ENCODE assay signal across 8 cellular contexts in genomic region chr7:149771199-149771636, GRCh38. TPM values are rescaled to one million over a fixed set of nuclear protein-coding genes. Genes with fewer than 3 reads are reported as not detected.
DNase-seq lines count a peak whose midpoint lies in the region; TF ChIP-seq lines count a peak whose summit lies in the region.

No MANE protein-coding gene starts in this region.

- H3K4me1 Mint-ChIP-seq in activated naive CD4-positive, alpha-beta T cell treated with anti-CD3 and anti-CD28 coated beads, Interleukin-2, amount 50 U/mL, for 24 hours, result peaks cover 8% of the 10 kb centered on the region
- peaks cover 34% of the 10 kb centered on the region for H3K4me1 Mint-ChIP-seq in brain

- peak overlapping the region; percentile 61 for H3K4me3 Mint-ChIP-seq in activated naive CD4-positive, alpha-beta T cell treated with anti-CD3 and anti-CD28 coated beads, Interleukin-2, amount 50 U/mL, for 24 hours
- peak overlapping the region; percentile 78 to 85 (median 79) for H3K4me3 Mint-ChIP-seq in brain

- WGBS in mesodermal cell (ENCODE audit: insufficient coverage in 2 of 2), 2 experiments, result 0 to 40% methylated on average over 1 to 5 of the region's 13 CpGs

- in situ Hi-C loops in ACHN (cut with HindIII; ENCODE audit: low pct_ligation_motif_present, low pct_unique_long_range_greater_than_20kb, low sequenced_read_pairs), result no loop called here

- no peak for TF ChIP-seq CTCF in brain (conservative IDR thresholded peaks at IDR 0.05)

- peaks cover 8% of the 10 kb centered on the region for H3K36me3 ChIP-seq in mesodermal cell (ENCODE audit: control insufficient read depth, insufficient read depth, low read length)

- peaks cover 4% of the 10 kb centered on the region for H3K36me3 Mint-ChIP-seq in activated naive CD4-positive, alpha-beta T cell treated with anti-CD3 and anti-CD28 coated beads, Interleukin-2, amount 50 U/mL, for 24 hours
- H3K36me3 Mint-ChIP-seq in brain, result peaks cover 32% of the 10 kb centered on the region

- no peaks in the 10 kb centered on the region for H3K9me3 Mint-ChIP-seq in activated naive CD4-positive, alpha-beta T cell treated with anti-CD3 and anti-CD28 coated beads, Interleukin-2, amount 50 U/mL, for 24 hours
- peaks cover 0 to 7% (median 0%) of the 10 kb centered on the region in 5 experiments for H3K9me3 Mint-ChIP-seq in brain

- H3K9me3 ChIP-seq in mesodermal cell (ENCODE audit: control insufficient read depth, low read length), result no peaks in the 10 kb centered on the region

- H3K4me3 ChIP-seq in Jurkat, Clone E6-1 (ENCODE audit: low read length), result peak overlapping the region; percentile 42
- H3K4me3 ChIP-seq in mesodermal cell (ENCODE audit: extremely low read depth, insufficient read depth, low read length, poor library complexity, severe bottlenecking), result peak overlapping the region; percentile 60

- no peak overlapping the region for H3K27ac ChIP-seq in mesodermal cell (ENCODE audit: low read depth, low read length, severe bottlenecking)

- H3K27me3 Mint-ChIP-seq in activated naive CD4-positive, alpha-beta T cell treated with anti-CD3 and anti-CD28 coated beads, Interleukin-2, amount 50 U/mL, for 24 hours, result no peaks in the 10 kb centered on the region
- peaks cover 26% of the 10 kb centered on the region for H3K27me3 Mint-ChIP-seq in brain

- no peak for DNase-seq in activated naive CD4-positive, alpha-beta T cell treated with anti-CD3 and anti-CD28 coated beads, Interleukin-2, amount 50 U/mL, for 16 hours
- DNase-seq in Jurkat, Clone E6-1 (ENCODE audit: low read depth, low spot score), result no peak
- DNase-seq in epidermal melanocyte (ENCODE audit: insufficient read length, low spot score), result no peak
- no peak for DNase-seq in ACHN
- no peak for DNase-seq in NCI-H345 treated with DMSO at 0.1 percent for 48 hours (lab: John Stamatoyannopoulos, UW; ENCODE audit: unreplicated experiment)

- peaks cover 7% of the 10 kb centered on the region for H3K4me1 ChIP-seq in mesodermal cell (ENCODE audit: control insufficient read depth, insufficient read depth, low read length, poor library complexity, severe bottlenecking)

- H3K27ac Mint-ChIP-seq in activated naive CD4-positive, alpha-beta T cell treated with anti-CD3 and anti-CD28 coated beads, Interleukin-2, amount 50 U/mL, for 24 hours, result no peak overlapping the region
- peak overlapping the region in 4 of 5 experiments; percentile 31 to 78 (median 58) for H3K27ac Mint-ChIP-seq in brain

RNA-seq across cellular contexts. Expression of gene ZNF467, which starts 2.2 kb away (rescaled TPM):
- polyA plus RNA-seq in Jurkat, Clone E6-1 (2012; ENCODE audit: insufficient read depth, insufficient read length), result 5.1 TPM
- polyA plus RNA-seq in brain (ENCODE audit: insufficient read depth, low read depth, low replicate concordance), result 9.1 TPM
- 18.4 TPM for polyA plus RNA-seq in mesodermal cell (2013, experiment 1 of 2)
- polyA plus RNA-seq in mesodermal cell (2013, experiment 2 of 2), result 14.1 TPM
